Comparison of ENCODE assay signal across 12 cellular contexts in the genomic region with DNA sequence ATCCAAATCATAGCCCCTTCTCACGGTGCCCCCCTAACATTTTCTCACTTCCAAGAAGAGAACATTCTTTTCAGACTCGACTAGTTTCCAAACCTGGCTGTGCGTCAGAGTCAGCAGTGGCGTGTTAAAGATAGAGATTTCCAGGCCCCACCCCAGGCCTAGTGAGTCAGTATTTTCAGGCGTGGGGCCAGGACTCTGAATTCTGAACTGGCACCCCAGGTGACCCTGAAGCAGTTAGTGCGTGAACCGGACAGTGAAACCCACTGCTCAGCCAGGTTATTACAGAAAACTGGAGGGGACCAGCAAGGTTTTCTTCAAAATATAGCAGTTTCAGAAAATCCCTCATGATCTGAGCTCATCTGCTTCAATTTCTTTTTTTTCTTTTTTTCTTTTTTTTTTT. TPM values are rescaled to one million over a fixed set of nuclear protein-coding genes. Genes with fewer than 3 reads are reported as not detected.
DNase-seq lines count a peak whose midpoint lies in the region; ATAC-seq, FAIRE-seq and TF ChIP-seq lines count a peak whose summit lies in the region.
"Had no signal": no experiment of that assay in that cellular context is flagged by ENCODE, and none has a peak within 500 bp of the region (broad histone marks: within the 10 kb centered on the region; RNA-seq: fewer than 3 reads in every experiment).

No MANE protein-coding gene starts in this region.

- ATAC-seq in GM21528 (IDR thresholded peaks at IDR 0.05; ENCODE audit: low FRiP score, unreplicated experiment), result no peak

- H3K27ac ChIP-seq in mammary epithelial cell (ENCODE audit: insufficient read depth, low read depth, low read length) (peak overlapping the region; percentile 25), kidney (ENCODE audit: low read depth in 2 of 2, low read length in 2 of 2) (no peak overlapping the region), thyroid gland (peak overlapping the region; percentile 55 to 81 (median 78))

- H3K9me3 Mint-ChIP-seq in activated T-helper 1 cell treated with anti-CD3 and anti-CD28 coated beads, Interleukin-12 subunit alpha, Interleukin-12 subunit beta, Interleukin-2, Interleukin-4 antibody, amounts not matched to agents 30 ng/mL and 10 ng/mL and 1 ng/mL, durations not matched to agents 14 hours and 24 hours and 36 hours, result no peaks in the 10 kb centered on the region
- H3K9me3 Mint-ChIP-seq: activated CD4-positive, alpha-beta T cell treated with anti-CD3 and anti-CD28 coated beads, Interleukin-2, amount 10 ng/mL, durations not matched to agents 24 days and 14 days had no signal

- H3K9me3 ChIP-seq in mammary epithelial cell (replicated peaks; ENCODE audit: insufficient read depth, low read length) (no peaks in the 10 kb centered on the region), kidney (ENCODE audit: control insufficient read depth in 1 of 2, low read length in 2 of 2) (no peaks in the 10 kb centered on the region), thyroid gland (no peaks in the 10 kb centered on the region)

- peaks cover 2% of the 10 kb centered on the region for H4K20me1 ChIP-seq in mammary epithelial cell (ENCODE audit: insufficient read depth, low read length)

- H3K36me3 ChIP-seq in mammary epithelial cell (ENCODE audit: insufficient read depth, low read length) (no peaks in the 10 kb centered on the region), kidney (ENCODE audit: control insufficient read depth in 1 of 2, insufficient read depth in 2 of 2, low read length in 2 of 2) (no peaks in the 10 kb centered on the region), thyroid gland (no peaks in the 10 kb centered on the region)

- no peak for FAIRE-seq in kidney (lab: Jason Lieb, UNC)

- TF ChIP-seq POLR2A in thyroid gland (IDR thresholded peaks at IDR 0.05), result no peak

- no peak overlapping the region for H2AFZ ChIP-seq in mammary epithelial cell (ENCODE audit: low read depth, low read length)

- dilution Hi-C loops in mammary epithelial cell (cut with HindIII; ENCODE audit: low sequenced_read_pairs), result no loop called here

- intact Hi-C loops in mammary epithelial cell (cut with micrococcal nuclease), result no loop called here
- intact Hi-C loops in kidney (cut with DNase I), result no loop called here
- intact Hi-C loops in thyroid gland (cut with DNase I), result no loop called here
- intact Hi-C loops in activated T-helper 1 cell treated with anti-CD3 and anti-CD28 coated beads, Interleukin-12 subunit alpha, Interleukin-12 subunit beta, Interleukin-2, Interleukin-4 antibody, amounts not matched to agents 30 ng/mL and 10 ng/mL and 1 ng/mL, durations not matched to agents 14 hours and 24 hours and 36 hours (cut with micrococcal nuclease), result no loop called here

- BruUV-seq in mammary epithelial cell (replicated peaks; lab: Mats Ljungman, UMichigan), result no TSS peak

- H3K79me2 ChIP-seq in mammary epithelial cell (ENCODE audit: insufficient read depth, low read length), result no peaks in the 10 kb centered on the region

- in situ Hi-C loops in mammary epithelial cell (cut with MboI; ENCODE audit: low sequenced_read_pairs in 2 of 2), result no loop called here

- no peak for TF ChIP-seq CTCF in mammary epithelial cell (conservative IDR thresholded peaks at IDR 0.05 in 1 of 2, IDR thresholded peaks at IDR 0.05 in 1 of 2; ENCODE audit: extremely low read depth in 1 of 2, insufficient read depth in 1 of 2, low read depth in 1 of 2, low read length in 2 of 2)
- TF ChIP-seq CTCF in kidney (IDR thresholded peaks at IDR 0.05; ENCODE audit: borderline replicate concordance, extremely low read depth, insufficient read depth), result no peak
- TF ChIP-seq CTCF in thyroid gland (IDR thresholded peaks at IDR 0.05), result no peak

- no peaks in the 10 kb centered on the region for H3K27me3 Mint-ChIP-seq in activated T-helper 1 cell treated with anti-CD3 and anti-CD28 coated beads, Interleukin-12 subunit alpha, Interleukin-12 subunit beta, Interleukin-2, Interleukin-4 antibody, amounts not matched to agents 30 ng/mL and 10 ng/mL and 1 ng/mL, durations not matched to agents 14 hours and 24 hours and 36 hours (ENCODE audit: insufficient read depth)
- H3K27me3 Mint-ChIP-seq: activated CD4-positive, alpha-beta T cell treated with anti-CD3 and anti-CD28 coated beads, Interleukin-2, amount 10 ng/mL, durations not matched to agents 24 days and 14 days had no signal

- H3K36me3 Mint-ChIP-seq in activated T-helper 1 cell treated with anti-CD3 and anti-CD28 coated beads, Interleukin-12 subunit alpha, Interleukin-12 subunit beta, Interleukin-2, Interleukin-4 antibody, amounts not matched to agents 30 ng/mL and 10 ng/mL and 1 ng/mL, durations not matched to agents 14 hours and 24 hours and 36 hours (ENCODE audit: low read depth), result no peaks in the 10 kb centered on the region

- H3K27me3 ChIP-seq in mammary epithelial cell (ENCODE audit: insufficient read depth, low read length) (no peaks in the 10 kb centered on the region), thyroid gland (no peaks in the 10 kb centered on the region)

- H3K4me1 ChIP-seq in mammary epithelial cell (ENCODE audit: insufficient read depth, low read length) (peaks cover 6% of the 10 kb centered on the region), kidney (ENCODE audit: control insufficient read depth in 1 of 2, insufficient read depth in 1 of 2, low read depth in 1 of 2, low read length in 2 of 2) (no peaks in the 10 kb centered on the region), thyroid gland (peaks cover 3 to 13% of the 10 kb centered on the region in 2 donors)

- no peaks in the 10 kb centered on the region for H3K4me1 Mint-ChIP-seq in activated T-helper 1 cell treated with anti-CD3 and anti-CD28 coated beads, Interleukin-12 subunit alpha, Interleukin-12 subunit beta, Interleukin-2, Interleukin-4 antibody, amounts not matched to agents 30 ng/mL and 10 ng/mL and 1 ng/mL, durations not matched to agents 14 hours and 24 hours and 36 hours (ENCODE audit: low read depth)
- H3K4me1 Mint-ChIP-seq: activated CD4-positive, alpha-beta T cell treated with anti-CD3 and anti-CD28 coated beads, Interleukin-2, amount 10 ng/mL, durations not matched to agents 24 days and 14 days had no signal

- H3K4me2 ChIP-seq in mammary epithelial cell (ENCODE audit: insufficient read depth, low read depth, low read length), result no peak overlapping the region

- peak; percentile 63 for DNase-seq in HK-2 (ENCODE audit: unreplicated experiment)
- peak; percentile 76 for DNase-seq in mammary epithelial cell
- DNase-seq in kidney, result peak; percentile 77
- peak; percentile 84 to 86 for DNase-seq in thyroid gland
- DNase-seq in activated CD4-positive, alpha-beta T cell treated with anti-CD3 and anti-CD28 coated beads, Interleukin-2, amount 50 U/mL, for 4 hours, result no peak
- no peak for DNase-seq in T-helper 1 cell
- no peak for DNase-seq in activated T-helper 1 cell treated with anti-CD3 and anti-CD28 coated beads, Interleukin-12 subunit alpha, Interleukin-12 subunit beta, Interleukin-2, Interleukin-4 antibody, amounts not matched to agents 30 ng/mL and 10 ng/mL and 1 ng/mL, durations not matched to agents 14 hours and 24 hours and 36 hours (ENCODE audit: low spot score)
- DNase-seq: activated CD4-positive, alpha-beta T cell treated with anti-CD3 and anti-CD28 coated beads, Interleukin-2, amount 10 ng/mL, durations not matched to agents 24 days and 14 days; cortex of kidney; H7; NCI-H526 treated with DMSO at 0.1 percent for 48 hours had no signal

- no peak overlapping the region for H3K27ac Mint-ChIP-seq in activated T-helper 1 cell treated with anti-CD3 and anti-CD28 coated beads, Interleukin-12 subunit alpha, Interleukin-12 subunit beta, Interleukin-2, Interleukin-4 antibody, amounts not matched to agents 30 ng/mL and 10 ng/mL and 1 ng/mL, durations not matched to agents 14 hours and 24 hours and 36 hours
- H3K27ac Mint-ChIP-seq: activated CD4-positive, alpha-beta T cell treated with anti-CD3 and anti-CD28 coated beads, Interleukin-2, amount 10 ng/mL, durations not matched to agents 24 days and 14 days had no signal

- H3K4me3 Mint-ChIP-seq in activated T-helper 1 cell treated with anti-CD3 and anti-CD28 coated beads, Interleukin-12 subunit alpha, Interleukin-12 subunit beta, Interleukin-2, Interleukin-4 antibody, amounts not matched to agents 30 ng/mL and 10 ng/mL and 1 ng/mL, durations not matched to agents 14 hours and 24 hours and 36 hours, result no peak overlapping the region
- H3K4me3 Mint-ChIP-seq: activated CD4-positive, alpha-beta T cell treated with anti-CD3 and anti-CD28 coated beads, Interleukin-2, amount 10 ng/mL, durations not matched to agents 24 days and 14 days had no signal

- WGBS in mammary epithelial cell (ENCODE audit: low coverage, missing lambda C conversion rate), result 38% methylated on average over 7 of the region's 7 CpGs
- WGBS in thyroid gland, 2 donors, result 16 to 20% methylated on average over 2 to 7 of the region's 7 CpGs

- CTCF ChIA-PET in mammary epithelial cell (lab: Charles Lee; ENCODE audit: low non-redundant PET), result no interaction called here

- H3K4me3 ChIP-seq in mammary epithelial cell (replicated peaks in 1 of 3; ENCODE audit: insufficient read depth in 1 of 3, low read depth in 2 of 3, low read length in 3 of 3) (no peak overlapping the region), kidney (ENCODE audit: low read length in 2 of 2) (no peak overlapping the region), thyroid gland (replicated peaks in 1 of 3) (no peak overlapping the region)

- H3K9ac ChIP-seq in mammary epithelial cell (ENCODE audit: insufficient read depth, low read length) (no peak overlapping the region), kidney (ENCODE audit: low read length in 2 of 2) (no peak overlapping the region)

RNA-seq across cellular contexts. Expression of a gene that starts 35.0 kb away (rescaled TPM):
- total RNA-seq in mammary epithelial cell (1 to 10 TPM; 7.2 to 9.2 TPM), kidney (33.9 TPM), thyroid gland (10 to 100 TPM; 30.9 to 67.4 (median 42.4) TPM)
- polyA plus RNA-seq in mammary epithelial cell (1.8 TPM), kidney (ENCODE audit: insufficient read depth, low read depth, low replicate concordance) (7.7 TPM)
- polyA minus RNA-seq in mammary epithelial cell, result 33.0 TPM
- 65.2 and 72.0 TPM in 2 replicates for total RNA-seq in activated T-helper 1 cell treated with anti-CD3 and anti-CD28 coated beads, Interleukin-12 subunit alpha, Interleukin-12 subunit beta, Interleukin-2, Interleukin-4 antibody, amounts not matched to agents 30 ng/mL and 10 ng/mL and 1 ng/mL, durations not matched to agents 14 hours and 24 hours and 36 hours

Comparison
In these comparisons a context has a peak if more than half of its experiments do, and no peak if none do; other contexts are left out.
1. DNase-seq: peak in HK-2 (single experiment), mammary epithelial cell (single experiment), kidney (single experiment) and thyroid gland (2 of 2); none in activated CD4-positive, alpha-beta T cell treated with anti-CD3 and anti-CD28 coated beads, Interleukin-2, amount 50 U/mL, for 4 hours (0 of 2), T-helper 1 cell (0 of 5) and activated T-helper 1 cell treated with anti-CD3 and anti-CD28 coated beads, Interleukin-12 subunit alpha, Interleukin-12 subunit beta, Interleukin-2, Interleukin-4 antibody, amounts not matched to agents 30 ng/mL and 10 ng/mL and 1 ng/mL, durations not matched to agents 14 hours and 24 hours and 36 hours (single experiment).
2. H3K27ac ChIP-seq: peak in mammary epithelial cell (single experiment) and thyroid gland (3 of 3); none in kidney (0 of 2).